Comparison of ENCODE assay signal across 8 cellular contexts in the genomic region with DNA sequence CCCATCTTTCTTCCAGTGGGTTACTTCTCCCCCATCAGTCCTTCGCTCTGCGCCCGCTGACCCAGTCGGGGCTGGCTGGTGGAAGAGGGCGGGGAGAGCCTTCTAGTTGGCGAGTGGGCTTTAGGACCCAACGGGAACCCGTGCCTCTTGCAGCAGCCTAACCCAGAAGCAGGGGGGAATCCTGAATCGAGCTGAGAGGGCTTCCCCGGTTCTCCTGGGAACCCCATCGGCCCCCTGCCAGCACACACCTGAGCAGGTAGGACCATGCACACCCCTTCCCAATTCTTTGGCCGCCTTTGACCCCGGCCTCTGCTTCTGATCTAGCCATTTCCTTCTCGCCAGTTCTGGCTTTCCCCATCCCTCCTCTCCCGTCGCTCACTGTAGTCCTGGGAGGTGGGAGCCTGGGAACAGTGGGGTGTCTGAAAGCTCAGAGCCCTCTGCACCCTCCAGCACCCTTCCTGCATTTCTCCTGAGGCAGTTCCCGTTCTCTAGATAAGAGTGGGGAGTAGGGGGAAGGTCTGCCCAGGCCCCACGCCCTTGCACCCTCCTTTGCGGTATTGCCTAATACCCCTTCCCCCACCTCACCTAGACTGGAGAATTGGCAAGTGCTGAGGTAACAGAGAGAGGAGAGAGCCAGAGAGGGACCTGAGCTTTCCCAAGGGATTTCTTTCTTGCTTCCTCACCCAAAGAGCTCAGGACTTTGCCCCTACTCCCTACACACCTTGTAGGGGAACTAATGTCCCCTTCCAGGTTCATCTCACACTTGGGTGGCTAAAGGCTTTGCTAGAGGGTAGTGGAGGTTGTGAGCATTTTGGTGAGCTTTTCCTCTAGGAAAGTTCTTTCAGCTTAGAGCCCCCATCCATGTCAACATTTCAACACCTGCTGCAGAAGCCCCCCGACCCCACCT. TPM values are rescaled to one million over a fixed set of nuclear protein-coding genes. Genes with fewer than 3 reads are reported as not detected.
DNase-seq lines count a peak whose midpoint lies in the region; ATAC-seq and TF ChIP-seq lines count a peak whose summit lies in the region.

A gene (plus strand): TSS at position 150 of the 907 bp plus-strand sequence. CDS start 22,039 bp downstream, outside the sequence.

- in situ Hi-C loops in GM23248 (cut with MboI) = loop anchor here (10.0 kb wide), 1 partner anchor 46 kb away; no protein-coding TSS in a partner anchor

- H4K20me1 ChIP-seq in GM23248 (ENCODE audit: insufficient read depth) = no peaks in the 10 kb centered on the region

- H3K27ac ChIP-seq in GM23248 (peak within 1 kb of the TSS; percentile 90), muscle layer of colon (ENCODE audit: low read depth, low read length) (peak within 1 kb of the TSS; percentile 21), urinary bladder (ENCODE audit: low read depth) (peak within 1 kb of the TSS; percentile 75)

- H3K79me2 ChIP-seq in GM23248 (ENCODE audit: insufficient read depth) = no peaks in the 10 kb centered on the region

- H3K9ac ChIP-seq in GM23248 (peak within 1 kb of the TSS; percentile 72), muscle layer of colon (ENCODE audit: low read length) (peak within 1 kb of the TSS; percentile 20)

- no peak for DNase-seq in A172 (ENCODE audit: low spot score)
- peak; percentile 64 for DNase-seq in GM23248
- DNase-seq in epithelial cell of esophagus (ENCODE audit: low read depth) = peak; percentile 69
- DNase-seq in AML-193 (lab: John Stamatoyannopoulos, UW) = no peak
- no peak for DNase-seq in cortex of kidney (lab: John Stamatoyannopoulos, UW)

- H3K4me3 ChIP-seq in GM23248 = peak within 1 kb of the TSS; percentile 48; the same call in 1 of the 2 replicates
- peak within 1 kb of the TSS; percentile 77 for H3K4me3 ChIP-seq in epithelial cell of esophagus (ENCODE audit: low read length)
- peak within 1 kb of the TSS; percentile 56 to 58 for H3K4me3 ChIP-seq in muscle layer of colon (ENCODE audit: low read depth in 1 of 2, low read length in 2 of 2)
- peak within 1 kb of the TSS; percentile 43 for H3K4me3 ChIP-seq in urinary bladder (ENCODE audit: low read depth, low read length)

- whole genome bisulfite sequencing in GM23248 (ENCODE audit: low coverage in 1 of 2, low lambda C conversion rate in 2 of 2, missing lambda C conversion rate in 2 of 2), 2 experiments = 21 to 26% methylated on average over 18 to 20 of the region's 20 CpGs
- WGBS in urinary bladder = 8% methylated on average over 20 of the region's 20 CpGs

- H3K4me1 ChIP-seq in GM23248 (ENCODE audit: insufficient read depth) = peaks cover 74% of the 10 kb centered on the region
- peaks cover 92% of the 10 kb centered on the region for H3K4me1 ChIP-seq in muscle layer of colon (ENCODE audit: insufficient read depth, low read length)
- no peaks in the 10 kb centered on the region for H3K4me1 ChIP-seq in urinary bladder (ENCODE audit: insufficient read depth)

- H3F3A ChIP-seq in GM23248 (ENCODE audit: insufficient read depth) = peaks cover 36% of the 10 kb centered on the region

- no peaks in the 10 kb centered on the region for H3K27me3 ChIP-seq in GM23248 (replicated peaks; ENCODE audit: insufficient read depth)
- H3K27me3 ChIP-seq in muscle layer of colon (ENCODE audit: control insufficient read depth in 1 of 2, insufficient read depth in 2 of 2, low read length in 2 of 2) = no peaks in the 10 kb centered on the region

- H2AFZ ChIP-seq in GM23248 = peak within 1 kb of the TSS; percentile 41; the same call in 1 of the 2 replicates

- peak within 1 kb of the TSS; percentile 66 for H3K4me2 ChIP-seq in GM23248 (ENCODE audit: unreplicated experiment)

- TF ChIP-seq CTCF in epithelial cell of esophagus (IDR thresholded peaks at IDR 0.05; ENCODE audit: insufficient read depth, low read depth, low read length, missing control alignments) = no peak

- H3K9me2 ChIP-seq in GM23248 (ENCODE audit: insufficient read depth) = no peaks in the 10 kb centered on the region

- H3K36me3 ChIP-seq in GM23248 (ENCODE audit: low read depth) (no peaks in the 10 kb centered on the region), muscle layer of colon (ENCODE audit: insufficient read depth, low read length) (no peaks in the 10 kb centered on the region), urinary bladder (ENCODE audit: insufficient read depth) (no peaks in the 10 kb centered on the region)

- peak; percentile 28 for ATAC-seq in SK-N-SH treated with all-trans-retinoic acid at 6 μM for 48 hours

- H3K9me3 ChIP-seq in GM23248 (ENCODE audit: low read depth) = no peaks in the 10 kb centered on the region
- no peaks in the 10 kb centered on the region for H3K9me3 ChIP-seq in muscle layer of colon (ENCODE audit: low read length)

TF ChIP-seq in SK-N-SH treated with all-trans-retinoic acid at 6 μM for 48 hours, 23 proteins besides CTCF, POLR2A, EP300 and RAD21:
- TF ChIP-seq, protein P1, sequence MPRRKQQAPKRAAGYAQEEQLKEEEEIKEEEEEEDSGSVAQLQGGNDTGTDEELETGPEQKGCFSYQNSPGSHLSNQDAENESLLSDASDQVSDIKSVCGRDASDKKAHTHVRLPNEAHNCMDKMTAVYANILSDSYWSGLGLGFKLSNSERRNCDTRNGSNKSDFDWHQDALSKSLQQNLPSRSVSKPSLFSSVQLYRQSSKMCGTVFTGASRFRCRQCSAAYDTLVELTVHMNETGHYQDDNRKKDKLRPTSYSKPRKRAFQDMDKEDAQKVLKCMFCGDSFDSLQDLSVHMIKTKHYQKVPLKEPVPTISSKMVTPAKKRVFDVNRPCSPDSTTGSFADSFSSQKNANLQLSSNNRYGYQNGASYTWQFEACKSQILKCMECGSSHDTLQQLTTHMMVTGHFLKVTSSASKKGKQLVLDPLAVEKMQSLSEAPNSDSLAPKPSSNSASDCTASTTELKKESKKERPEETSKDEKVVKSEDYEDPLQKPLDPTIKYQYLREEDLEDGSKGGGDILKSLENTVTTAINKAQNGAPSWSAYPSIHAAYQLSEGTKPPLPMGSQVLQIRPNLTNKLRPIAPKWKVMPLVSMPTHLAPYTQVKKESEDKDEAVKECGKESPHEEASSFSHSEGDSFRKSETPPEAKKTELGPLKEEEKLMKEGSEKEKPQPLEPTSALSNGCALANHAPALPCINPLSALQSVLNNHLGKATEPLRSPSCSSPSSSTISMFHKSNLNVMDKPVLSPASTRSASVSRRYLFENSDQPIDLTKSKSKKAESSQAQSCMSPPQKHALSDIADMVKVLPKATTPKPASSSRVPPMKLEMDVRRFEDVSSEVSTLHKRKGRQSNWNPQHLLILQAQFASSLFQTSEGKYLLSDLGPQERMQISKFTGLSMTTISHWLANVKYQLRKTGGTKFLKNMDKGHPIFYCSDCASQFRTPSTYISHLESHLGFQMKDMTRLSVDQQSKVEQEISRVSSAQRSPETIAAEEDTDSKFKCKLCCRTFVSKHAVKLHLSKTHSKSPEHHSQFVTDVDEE (CRISPR knock-in tag; IDR thresholded peaks at IDR 0.05) = peak; percentile 41; the same call in 1 of the 2 replicates
- no peak for TF ChIP-seq TCF4 (CRISPR knock-in tag; IDR thresholded peaks at IDR 0.05; ENCODE audit: borderline replicate concordance)
TF ChIP-seq in SK-N-SH treated with all-trans-retinoic acid at 6 μM for 48 hours: peak in this region for 1.

RNA-seq across cellular contexts. Expression of the gene that starts here (rescaled TPM):
- total RNA-seq in A172 (2014; rRNA removed; shearing (Covaris generic)) = 13.7 and 33.2 TPM in 2 replicates
- total RNA-seq in GM23248 (2014; rRNA removed; shearing (Covaris generic)) = 32.2 and 38.9 TPM in 2 replicates
- 23.7 and 24.5 TPM in 2 replicates for polyA plus RNA-seq in GM23248 (2016; fragmentation: Nextera tagmentation; extraction: Ambion mirVana)
- 10.6 TPM for total RNA-seq in urinary bladder
- polyA plus RNA-seq in urinary bladder = 47.6 TPM

Comparison
In these comparisons a context has a peak if more than half of its experiments do, and no peak if none do; other contexts are left out.
1. DNase-seq: peak in GM23248 (single experiment) and epithelial cell of esophagus (single experiment); none in A172 (single experiment), AML-193 (0 of 2) and cortex of kidney (single experiment).
2. H3K27ac ChIP-seq: peak in every context shown above with its lines; median percentile 90 in GM23248; 75 in urinary bladder; 21 in muscle layer of colon.
3. Peak in every context shown above with its lines, with median percentiles within 50 percentile points of each other: H3K4me3 ChIP-seq.